ENCODE assay signal across 8 cellular contexts in the genomic region with DNA sequence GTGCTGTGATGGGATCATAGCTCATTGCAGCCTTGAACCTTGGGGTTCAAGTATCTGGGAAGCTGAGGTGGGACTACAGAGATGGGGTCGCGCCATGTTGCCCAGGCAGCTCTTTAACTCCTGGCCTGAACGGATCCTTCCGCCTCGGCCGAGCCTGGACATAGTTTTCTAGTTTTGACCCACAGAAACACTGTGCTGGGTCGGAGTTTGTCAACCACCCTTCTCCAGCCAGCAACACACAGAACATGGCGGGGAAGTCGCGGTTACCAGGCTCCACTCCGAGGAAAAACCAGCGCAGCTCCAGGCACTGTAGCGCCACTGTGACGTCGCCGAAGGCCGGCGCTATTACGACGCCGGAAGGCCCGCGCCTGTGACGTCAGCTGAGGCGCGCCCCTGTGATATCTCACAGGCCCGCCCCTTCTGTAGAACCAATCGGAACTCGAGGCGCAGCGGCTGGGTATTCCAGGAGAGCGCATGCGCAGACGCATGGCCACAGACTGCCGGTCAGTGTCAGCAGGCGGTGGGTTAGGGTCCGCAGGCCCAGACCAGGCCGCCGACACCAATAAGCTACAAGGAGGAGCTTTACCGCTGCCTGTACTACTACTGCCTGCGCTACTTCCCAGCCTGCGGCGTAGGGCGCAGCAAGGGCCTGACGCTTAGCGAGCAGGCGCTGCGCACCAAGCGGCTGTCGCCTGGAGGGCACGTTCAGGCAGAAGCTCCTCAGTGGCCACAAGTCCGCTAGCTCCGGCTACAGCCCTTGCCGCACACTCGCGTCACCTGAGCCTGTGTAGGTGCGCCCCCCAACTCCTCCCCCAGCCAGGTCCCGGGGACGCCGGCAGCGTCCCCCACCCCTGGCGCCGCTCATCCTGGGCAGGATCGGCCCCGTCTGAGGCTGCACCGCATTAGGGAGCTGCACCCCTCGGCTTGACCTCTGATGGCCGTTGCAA.
DNase-seq lines count a peak whose midpoint lies in the region; ATAC-seq and TF ChIP-seq lines count a peak whose summit lies in the region.

No MANE protein-coding gene starts in this region.

- H3K27ac Mint-ChIP-seq in central memory CD8-positive, alpha-beta T cell (ENCODE audit: low read depth): peak overlapping the region; percentile 99

- peak overlapping the region; percentile 90 for H3K4me3 Mint-ChIP-seq in central memory CD8-positive, alpha-beta T cell

- peak overlapping the region; percentile 64 for H3K4me3 ChIP-seq in AG09309 (ENCODE audit: control insufficient read depth, low read depth, low read length)

- no peaks in the 10 kb centered on the region for H3K27me3 Mint-ChIP-seq in central memory CD8-positive, alpha-beta T cell

- ATAC-seq in GM18909 (IDR thresholded peaks at IDR 0.05; ENCODE audit: poor library complexity, unreplicated experiment): peak; percentile 99
- ATAC-seq in HG03175 (IDR thresholded peaks at IDR 0.05; ENCODE audit: unreplicated experiment): peak; percentile 98
- ATAC-seq in central memory CD8-positive, alpha-beta T cell (replicated peaks; ENCODE audit: extremely low read depth, poor library complexity, severe bottlenecking): peak; percentile 96

- H3K4me1 Mint-ChIP-seq in central memory CD8-positive, alpha-beta T cell: no peaks in the 10 kb centered on the region

- H3K36me3 Mint-ChIP-seq in central memory CD8-positive, alpha-beta T cell (ENCODE audit: insufficient read depth): peaks cover 11% of the 10 kb centered on the region

- no peaks in the 10 kb centered on the region for H3K9me3 Mint-ChIP-seq in central memory CD8-positive, alpha-beta T cell

- peak; percentile 87 for DNase-seq in AG09309 (ENCODE audit: low read depth)
- peak; percentile 95 for DNase-seq in NCI-H226
- peak; percentile 90 to 95 (median 92) for DNase-seq in activated CD4-positive, CD25-positive, alpha-beta regulatory T cell (lab: John Stamatoyannopoulos, UW)
- peak; percentile 92 to 93 for DNase-seq in central memory CD8-positive, alpha-beta T cell (ENCODE audit: low spot score in 2 of 2)
- DNase-seq in islet precursor cell: peak; percentile 99
- DNase-seq in stimulated activated CD4-positive, alpha-beta T cell treated with anti-CD3 and anti-CD28 coated beads, Interleukin-12 subunit alpha, Interleukin-12 subunit beta, amount 100 ng/mL, for 48 hours (ENCODE audit: low read depth in 2 of 3, low spot score in 1 of 3): peak; percentile 90 to 96 (median 92)

- TF ChIP-seq CTCF in AG09309 (IDR thresholded peaks at IDR 0.05; ENCODE audit: control insufficient read depth, insufficient read depth, low read depth, low read length, missing control alignments): peak; percentile 1

Comparison
In these comparisons a context has a peak if more than half of its experiments do, and no peak if none do; other contexts are left out.
1. Peak in every context shown above with its lines: DNase-seq, ATAC-seq and H3K4me3 ChIP-seq.